ENCODE assay signal across 22 cellular contexts in the genomic region with DNA sequence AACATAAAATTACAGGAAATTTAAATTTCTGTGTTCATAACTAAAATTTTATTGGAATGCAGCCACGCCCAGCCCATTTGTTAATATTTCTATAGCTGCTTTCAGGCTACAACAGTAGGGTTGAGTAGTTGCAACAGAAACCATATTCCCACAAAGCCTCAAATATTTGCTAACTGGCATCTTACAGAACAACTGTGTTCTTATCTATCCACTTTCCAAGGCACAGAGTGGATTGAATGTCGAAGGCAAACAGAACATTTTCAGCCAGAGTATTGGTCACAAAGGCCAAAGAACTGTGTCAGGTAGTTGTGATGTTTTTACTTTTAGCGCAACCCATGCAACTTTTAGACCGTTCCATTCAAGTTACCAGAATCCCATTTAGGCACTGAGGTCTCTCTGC. TPM values are rescaled to one million over a fixed set of nuclear protein-coding genes. Genes with fewer than 3 reads are reported as not detected.
"Had no signal": no experiment of that assay in that cellular context is flagged by ENCODE, and none has a peak within 500 bp of the region (broad histone marks: within the 10 kb centered on the region; RNA-seq: fewer than 3 reads in every experiment).

No MANE protein-coding gene starts in this region.

- H3K27ac Mint-ChIP-seq: activated CD4-positive, alpha-beta T cell treated with anti-CD3 and anti-CD28 coated beads for 36 hours; activated naive CD4-positive, alpha-beta T cell treated with anti-CD3 and anti-CD28 coated beads, Interleukin-2, amount 50 U/mL, for 24 hours; naive B cell; type B pancreatic cell had no signal

- H3K36me3 ChIP-seq: cardiac muscle cell, prostate gland, WERI-Rb-1 had no signal

- H3K4me3 Mint-ChIP-seq: activated CD4-positive, alpha-beta T cell treated with anti-CD3 and anti-CD28 coated beads for 36 hours; activated naive CD4-positive, alpha-beta T cell treated with anti-CD3 and anti-CD28 coated beads, Interleukin-2, amount 50 U/mL, for 24 hours; naive B cell; neural crest cell; type B pancreatic cell had no signal

- H3K4me3 ChIP-seq: cardiac muscle cell, prostate gland, testis had no signal

- H3K4me1 Mint-ChIP-seq: activated CD4-positive, alpha-beta T cell treated with anti-CD3 and anti-CD28 coated beads for 36 hours; naive B cell had no signal

- H3K27me3 ChIP-seq: cardiac muscle cell, testis had no signal

- H3K27me3 Mint-ChIP-seq: type B pancreatic cell had no signal

- H3K9me3 ChIP-seq: prostate gland, testis had no signal

- ATAC-seq: activated CD4-positive, alpha-beta T cell treated with anti-CD3 and anti-CD28 coated beads for 36 hours; left colon; right cardiac atrium had no signal

- DNase-seq: activated CD4-positive, alpha-beta T cell treated with anti-CD3 and anti-CD28 coated beads for 36 hours; activated CD4-positive, alpha-beta T cell treated with anti-CD3 and anti-CD28 coated beads, Interleukin-2, amount 50 U/mL, for 48 hours; activated gamma-delta T cell; amniotic stem cell; dermis blood vessel endothelial cell; left colon; naive B cell; right cardiac atrium; small intestine; stimulated activated CD4-positive, alpha-beta T cell treated with anti-CD3 and anti-CD28 coated beads, Interleukin-15, amount 100 ng/mL, for 24 hours; stimulated activated CD4-positive, alpha-beta T cell treated with anti-CD3 and anti-CD28 coated beads, Interleukin-2, amount 100 ng/mL, for 48 hours; SW 1271; T-helper 2 cell; testis; WERI-Rb-1 had no signal

- H3K4me1 ChIP-seq: prostate gland, testis had no signal

- H3K36me3 Mint-ChIP-seq: activated naive CD4-positive, alpha-beta T cell treated with anti-CD3 and anti-CD28 coated beads, Interleukin-2, amount 50 U/mL, for 24 hours; type B pancreatic cell had no signal

- H3K27ac ChIP-seq: cardiac muscle cell, prostate gland, testis, WERI-Rb-1 had no signal

RNA-seq across cellular contexts. Expression of a gene that starts 51.1 kb away (rescaled TPM):
- total RNA-seq: activated CD4-positive, alpha-beta T cell treated with anti-CD3 and anti-CD28 coated beads for 36 hours; chondrocyte; dermis blood vessel endothelial cell; fibroblast of lung; neural crest cell; prostate gland had no signal
- polyA plus RNA-seq: cardiac muscle cell, fibroblast of lung had no signal
